8 cellular contexts compared by ENCODE assay signal in the genomic region with DNA sequence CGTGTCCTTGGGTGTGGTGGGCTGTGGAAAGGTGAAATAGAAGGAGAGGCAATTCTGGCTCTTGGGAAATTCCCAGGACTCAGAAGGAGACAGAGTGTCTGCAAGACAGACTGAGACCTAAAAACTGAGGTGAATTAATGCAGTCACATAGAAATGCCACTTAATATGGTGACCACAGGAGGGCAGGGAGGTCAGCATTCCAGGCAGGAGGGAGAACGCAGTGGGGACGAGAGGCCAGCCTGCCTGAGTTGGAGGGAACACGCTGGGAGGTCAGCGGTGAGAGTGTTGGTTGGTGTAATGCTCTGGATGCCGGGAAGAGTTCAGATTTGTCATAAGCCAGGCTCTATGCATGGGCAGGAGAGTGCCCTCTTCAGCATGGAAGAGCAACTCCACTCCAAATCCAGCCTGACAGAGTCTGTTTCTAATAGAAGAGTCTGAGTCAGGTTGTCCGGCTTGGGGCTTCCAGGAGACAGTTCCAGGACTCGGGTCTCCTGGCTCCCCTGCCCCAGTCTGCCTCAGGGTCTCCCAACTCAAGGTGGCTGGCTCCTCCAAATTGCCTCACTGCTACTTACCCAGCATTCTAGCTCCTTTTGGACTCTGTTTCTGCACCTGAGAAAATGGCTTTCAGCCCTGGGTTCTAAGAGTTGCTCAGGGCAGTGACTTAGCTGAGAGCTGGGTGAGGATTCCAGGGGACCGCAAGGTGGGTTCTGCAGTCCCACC. TPM values are rescaled to one million over a fixed set of nuclear protein-coding genes. Genes with fewer than 3 reads are reported as not detected.
DNase-seq lines count a peak whose midpoint lies in the region; ATAC-seq and TF ChIP-seq lines count a peak whose summit lies in the region.

No MANE protein-coding gene starts in this region.

- no peak overlapping the region for H3K9ac ChIP-seq in trophoblast cell (ENCODE audit: low read length)

- H4K12ac ChIP-seq in trophoblast cell (ENCODE audit: low read depth, low read length) = no peak overlapping the region

- H3K79me2 ChIP-seq in trophoblast cell (ENCODE audit: control insufficient read depth, insufficient read depth, low read length, poor library complexity) = no peaks in the 10 kb centered on the region

- H3K27me3 ChIP-seq in SJCRH30 = no peaks in the 10 kb centered on the region
- no peaks in the 10 kb centered on the region for H3K27me3 ChIP-seq in trophoblast cell (ENCODE audit: insufficient read depth, low read length)

- H3K4ac ChIP-seq in trophoblast cell (ENCODE audit: low read depth, low read length) = no peak overlapping the region

- no peak overlapping the region for H3K4me2 ChIP-seq in trophoblast cell (ENCODE audit: low read length)

- no peak overlapping the region for H2AFZ ChIP-seq in trophoblast cell (ENCODE audit: insufficient read depth, low read length, poor library complexity)

- no peak for ATAC-seq in HG03039 (IDR thresholded peaks at IDR 0.05; ENCODE audit: unreplicated experiment)

- peaks cover 9% of the 10 kb centered on the region for H3K79me1 ChIP-seq in trophoblast cell (ENCODE audit: low read length)

- H3K4me1 ChIP-seq in SJCRH30 (peaks cover 38% of the 10 kb centered on the region), trophoblast cell (ENCODE audit: control insufficient read depth in 1 of 2, insufficient read depth in 2 of 2, low read length in 2 of 2) (peaks cover 4 to 9% of the 10 kb centered on the region in 2 experiments)

- peak overlapping the region; percentile 52 for H4K91ac ChIP-seq in trophoblast cell (ENCODE audit: low read depth, low read length)

- H3K14ac ChIP-seq in trophoblast cell (ENCODE audit: low read length) = no peak overlapping the region

- H3K4me3 ChIP-seq in SJCRH30 = no peak overlapping the region
- no peak overlapping the region for H3K4me3 ChIP-seq in fibroblast of the aortic adventitia (ENCODE audit: low read depth, low read length)
- no peak overlapping the region for H3K4me3 ChIP-seq in trophoblast cell (ENCODE audit: low read depth, low read length)

- no peak overlapping the region for H3K23ac ChIP-seq in trophoblast cell (ENCODE audit: low read length)

- peak overlapping the region; percentile 1 for H2BK12ac ChIP-seq in trophoblast cell (ENCODE audit: low read length)

- H2BK120ac ChIP-seq in trophoblast cell (ENCODE audit: insufficient read depth, low read length, poor library complexity) = peak overlapping the region; percentile 64

- H3K18ac ChIP-seq in trophoblast cell (ENCODE audit: low read length) = no peak overlapping the region

- H3K36me3 ChIP-seq in SJCRH30 = no peaks in the 10 kb centered on the region
- H3K36me3 ChIP-seq in trophoblast cell (ENCODE audit: control insufficient read depth in 1 of 2, insufficient read depth in 2 of 2, low read length in 2 of 2) = no peaks in the 10 kb centered on the region

- H3K27ac ChIP-seq in SJCRH30 = no peak overlapping the region
- peak overlapping the region; percentile 22 for H3K27ac ChIP-seq in trophoblast cell (ENCODE audit: low read depth, low read length)

- no peak overlapping the region for H2AK5ac ChIP-seq in trophoblast cell (ENCODE audit: low read length)

- DNase-seq in COLO668 (lab: John Stamatoyannopoulos, UW; ENCODE audit: unreplicated experiment) (peak; percentile 38), HK-2 (ENCODE audit: unreplicated experiment) (peak; percentile 97), SJCRH30 (peak; percentile 78 to 84), fibroblast of the aortic adventitia (ENCODE audit: low read depth) (peak; percentile 61), trophoblast cell (peak; percentile 23 to 65), DMS79 treated with DMSO at 0.1 percent for 48 hours (lab: John Stamatoyannopoulos, UW) (no peak), activated T-cell treated with anti-CD3 and anti-CD28 coated beads for 4 hours (no peak)

- H4K8ac ChIP-seq in trophoblast cell (ENCODE audit: low read depth, low read length) = no peak overlapping the region

- no CpG with 5 or more reads among the region's 9 CpGs for WGBS in trophoblast cell (ENCODE audit: extremely low coverage, insufficient coverage, insufficient read length)

- no peak overlapping the region for H2BK5ac ChIP-seq in trophoblast cell (ENCODE audit: low read depth, low read length, poor library complexity)

- no peaks in the 10 kb centered on the region for H3K9me3 ChIP-seq in SJCRH30 (replicated peaks)
- peaks cover 2% of the 10 kb centered on the region for H3K9me3 ChIP-seq in trophoblast cell (ENCODE audit: insufficient read depth, low read depth, low read length)

- TF ChIP-seq CTCF in fibroblast of the aortic adventitia (IDR thresholded peaks at IDR 0.05; ENCODE audit: insufficient read depth, low read length) = peak; percentile 56

RNA-seq across cellular contexts. Expression of gene IGFN1, which starts 5.7 kb away (rescaled TPM):
- total RNA-seq in SJCRH30 (2014; rRNA removed; shearing (Covaris generic)) = not detected in 2 replicates
- total RNA-seq in fibroblast of the aortic adventitia (ENCODE audit: low replicate concordance) = under 0.01 and 0.74 TPM in 2 replicates
- 0.04 and 0.10 TPM in 2 replicates for polyA plus RNA-seq in trophoblast cell (2013)

RNA-seq across cellular contexts. Expression of gene TMEM9, which starts 30.6 kb away (rescaled TPM):
- 83.5 and 87.4 TPM in 2 replicates for total RNA-seq in SJCRH30 (2014; rRNA removed; shearing (Covaris generic))
- 24.0 and 35.1 TPM in 2 replicates for total RNA-seq in fibroblast of the aortic adventitia (ENCODE audit: low replicate concordance)
- 56.8 and 61.8 TPM in 2 replicates for polyA plus RNA-seq in trophoblast cell (2013)

RNA-seq across cellular contexts. Expression of gene ASCL5, which starts 57.9 kb away (rescaled TPM):
- total RNA-seq in SJCRH30 (2014; rRNA removed; shearing (Covaris generic)) = not detected in 2 replicates
- total RNA-seq in fibroblast of the aortic adventitia (ENCODE audit: low replicate concordance) = not detected in 2 replicates
- 0.04 and 0.05 TPM in 2 replicates for polyA plus RNA-seq in trophoblast cell (2013)

Comparison
In these comparisons a context has a peak if more than half of its experiments do, and no peak if none do; other contexts are left out.
1. DNase-seq: peak in COLO668 (single experiment), HK-2 (single experiment), SJCRH30 (2 of 2), fibroblast of the aortic adventitia (single experiment) and trophoblast cell (2 of 2); none in DMS79 treated with DMSO at 0.1 percent for 48 hours (single experiment) and activated T-cell treated with anti-CD3 and anti-CD28 coated beads for 4 hours (single experiment).